In the genomic region with DNA sequence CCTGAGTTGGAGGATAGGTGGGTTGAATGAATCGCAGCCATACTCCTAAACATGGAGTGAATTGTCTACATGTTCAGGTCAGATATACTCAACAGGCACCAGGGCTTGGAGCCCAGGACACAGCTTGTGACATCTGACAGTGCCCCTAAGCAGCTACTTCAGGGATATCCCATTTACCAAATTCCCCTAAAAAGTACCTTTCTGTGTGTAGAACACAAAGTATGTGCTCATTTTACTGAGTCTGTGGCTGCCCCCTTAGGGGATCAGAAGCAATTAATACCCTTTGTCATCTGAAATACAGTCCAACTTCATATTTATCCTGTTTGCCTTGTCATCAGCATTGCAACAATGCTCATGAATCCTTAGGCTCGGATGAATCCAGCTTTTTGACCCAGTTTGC, we compare ENCODE assay signal across 11 cellular contexts.
"Had no signal": no experiment of that assay in that cellular context is flagged by ENCODE, and none has a peak within 500 bp of the region (broad histone marks: within the 10 kb centered on the region; RNA-seq: fewer than 3 reads in every experiment).

No MANE protein-coding gene starts in this region.

- H3K27ac Mint-ChIP-seq: activated naive CD8-positive, alpha-beta T cell; activated T-cell treated with anti-CD3 and anti-CD28 coated beads, Interleukin-2, amount 50 U/mL, for 72 hours had no signal

- H3K4me3 Mint-ChIP-seq: activated naive CD8-positive, alpha-beta T cell; activated T-cell treated with anti-CD3 and anti-CD28 coated beads, Interleukin-2, amount 50 U/mL, for 72 hours had no signal

- H3K36me3 Mint-ChIP-seq: activated naive CD8-positive, alpha-beta T cell had no signal

- ATAC-seq: activated CD4-positive, CD25-positive, alpha-beta regulatory T cell treated with anti-CD3 and anti-CD28 coated beads, Interleukin-2, amount 50 U/mL, for 24 hours; activated T-cell treated with anti-CD3 and anti-CD28 coated beads, Interleukin-2, amount 50 U/mL, for 72 hours; naive thymus-derived CD4-positive, alpha-beta T cell had no signal

- H3K9me3 Mint-ChIP-seq: activated T-cell treated with anti-CD3 and anti-CD28 coated beads, Interleukin-2, amount 50 U/mL, for 72 hours; naive thymus-derived CD4-positive, alpha-beta T cell had no signal

- DNase-seq: activated CD4-positive, alpha-beta T cell treated with anti-CD3 and anti-CD28 coated beads, Interleukin-2, amount 50 U/mL, for 1 hour; activated gamma-delta T cell; activated T-cell treated with anti-CD3 and anti-CD28 coated beads, Interleukin-2, amount 50 U/mL, for 72 hours; effector memory CD4-positive, alpha-beta T cell; esophagus squamous epithelium; mesenchymal stem cell; naive thymus-derived CD4-positive, alpha-beta T cell; stimulated activated CD4-positive, alpha-beta T cell treated with anti-CD3 and anti-CD28 coated beads, Interleukin-2, amount 100 ng/mL, for 24 hours; upper lobe of left lung had no signal
